ENCODE assay signal across 19 cellular contexts in the genomic region with DNA sequence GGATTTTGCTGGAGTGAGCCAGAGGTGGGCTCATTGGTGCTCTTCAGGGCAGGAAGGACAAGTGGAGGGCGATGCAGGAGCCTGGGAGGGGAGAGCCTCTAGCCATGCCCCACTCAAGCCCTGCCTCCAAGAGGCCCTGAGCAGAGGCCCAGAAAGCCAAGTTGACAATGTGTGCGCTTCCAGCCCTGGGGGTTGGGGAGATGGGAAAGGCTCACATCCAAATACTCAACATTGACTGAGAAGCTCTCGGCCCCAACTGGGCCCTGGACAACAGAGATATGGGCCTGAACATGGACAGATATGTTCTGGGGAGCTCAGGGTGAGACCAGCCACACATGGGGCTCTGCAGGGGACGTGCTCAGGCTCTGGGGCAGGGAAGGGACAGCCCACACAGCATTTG. TPM values are rescaled to one million over a fixed set of nuclear protein-coding genes. Genes with fewer than 3 reads are reported as not detected.
DNase-seq lines count a peak whose midpoint lies in the region; ATAC-seq and TF ChIP-seq lines count a peak whose summit lies in the region.
"Had no signal": no experiment of that assay in that cellular context is flagged by ENCODE, and none has a peak within 500 bp of the region (broad histone marks: within the 10 kb centered on the region; RNA-seq: fewer than 3 reads in every experiment).

No MANE protein-coding gene starts in this region.

- no peaks in the 10 kb centered on the region for H3K27me3 Mint-ChIP-seq in H9 (ENCODE audit: low read depth)
- H3K27me3 Mint-ChIP-seq in type B pancreatic cell, result no peaks in the 10 kb centered on the region

- no CpG with 5 or more reads among the region's 4 CpGs for WGBS in H9 (ENCODE audit: extremely low coverage, insufficient read length, low lambda C conversion rate)

- H4K91ac ChIP-seq in H9 (ENCODE audit: insufficient read length, low read depth, low read length), result no peak overlapping the region

- H3K36me3 Mint-ChIP-seq in H9 (ENCODE audit: insufficient read depth in 1 of 3, low read depth in 3 of 3) (no peaks in the 10 kb centered on the region), type B pancreatic cell (no peaks in the 10 kb centered on the region)
- H3K36me3 Mint-ChIP-seq: CD8-positive, alpha-beta T cell; IgD-negative memory B cell had no signal

- H2BK12ac ChIP-seq in H9 (ENCODE audit: insufficient read length, low read depth, low read length), result no peak overlapping the region

- H3K4ac ChIP-seq in H9 (ENCODE audit: low read depth, low read length), result no peak overlapping the region

- no peaks in the 10 kb centered on the region for H3K36me3 ChIP-seq in RWPE2 (ENCODE audit: low read depth)
- H3K36me3 ChIP-seq: BLaER1 treated with 17β-estradiol and CSF1 and Interleukin-3, amounts not matched to agents 10 nM and 100 nM had no signal

- peaks cover 9 to 18% of the 10 kb centered on the region in 2 experiments for H3K4me1 Mint-ChIP-seq in H9
- H3K4me1 Mint-ChIP-seq in type B pancreatic cell (ENCODE audit: unreplicated experiment), result no peaks in the 10 kb centered on the region

- H3K4me3 ChIP-seq in RWPE2 (ENCODE audit: severe bottlenecking), result no peak overlapping the region
- H3K4me3 ChIP-seq: BLaER1 treated with 17β-estradiol and CSF1 and Interleukin-3, amounts not matched to agents 10 nM and 100 nM had no signal

- no peak overlapping the region for H2BK5ac ChIP-seq in H9 (ENCODE audit: insufficient read length, low read length)

- no peak overlapping the region for H2BK120ac ChIP-seq in H9 (ENCODE audit: low read depth, low read length, poor library complexity, severe bottlenecking)

- no peak overlapping the region for H4K5ac ChIP-seq in H9 (ENCODE audit: insufficient read length, low read depth, low read length)

- H2AK5ac ChIP-seq in H9 (ENCODE audit: insufficient read length, low read length), result no peak overlapping the region

- H3K9ac ChIP-seq in H9 (ENCODE audit: extremely low read depth, insufficient read length, low read length), result no peak overlapping the region
- H3K9ac ChIP-seq: BLaER1 treated with 17β-estradiol and CSF1 and Interleukin-3, amounts not matched to agents 10 nM and 100 nM had no signal

- H3K18ac ChIP-seq in H9 (ENCODE audit: insufficient read length, low read depth, low read length), result no peak overlapping the region

- H3T11ph ChIP-seq in H9 (ENCODE audit: low read length), result no peak overlapping the region

- H3K23me2 ChIP-seq in H9 (ENCODE audit: insufficient read length, low read depth, low read length, poor library complexity, severe bottlenecking), result no peaks in the 10 kb centered on the region

- no peak overlapping the region for H2AFZ ChIP-seq in H9 (ENCODE audit: low read length)

- H3K4me3 Mint-ChIP-seq in H9 (no peak overlapping the region), type B pancreatic cell (no peak overlapping the region)
- H3K4me3 Mint-ChIP-seq: B cell; CD8-positive, alpha-beta T cell; HFFc6; IgD-negative memory B cell had no signal

- H2BK20ac ChIP-seq in H9 (ENCODE audit: low read depth, low read length, poor library complexity, severe bottlenecking), result no peak overlapping the region

- no peak overlapping the region for H4K8ac ChIP-seq in H9 (replicated peaks; ENCODE audit: insufficient read length, low read depth, low read length)

- peak; percentile 10 for DNase-seq in H9
- peak; percentile 15 for DNase-seq in RWPE2 (ENCODE audit: low spot score)
- peak; percentile 11 for DNase-seq in left lobe of liver (ENCODE audit: low spot score)
- DNase-seq in type B pancreatic cell (ENCODE audit: extremely low spot score, unreplicated experiment), result peak; percentile 43
- DNase-seq in NCI-H226, result no peak
- DNase-seq: Calu3; CD8-positive, alpha-beta T cell; DMS79 treated with DMSO at 0.1 percent for 48 hours; GF-D8; HCEC 1CT; HFFc6 had no signal

- H3K79me2 ChIP-seq in H9 (ENCODE audit: insufficient read depth, low read length), result no peaks in the 10 kb centered on the region

- no peaks in the 10 kb centered on the region for H3K27me3 ChIP-seq in H9 (ENCODE audit: insufficient read depth, low read length)
- H3K27me3 ChIP-seq in RWPE2 (ENCODE audit: insufficient read depth, poor library complexity, severe bottlenecking), result no peaks in the 10 kb centered on the region

- H3K14ac ChIP-seq in H9 (ENCODE audit: insufficient read depth, low read length), result no peak overlapping the region

- H3K27ac ChIP-seq in H9 (ENCODE audit: insufficient read length, low read depth, low read length) (no peak overlapping the region), RWPE2 (ENCODE audit: poor library complexity, severe bottlenecking) (no peak overlapping the region)
- H3K27ac ChIP-seq: BLaER1 treated with 17β-estradiol and CSF1 and Interleukin-3, amounts not matched to agents 10 nM and 100 nM had no signal

- H3K9me3 Mint-ChIP-seq in H9 (peaks cover 0 to 2% of the 10 kb centered on the region in 2 experiments; a peak in 1 of 5 replicates), type B pancreatic cell (no peaks in the 10 kb centered on the region)
- H3K9me3 Mint-ChIP-seq: CD8-positive, alpha-beta T cell; HFFc6; IgD-negative memory B cell had no signal

- no peak overlapping the region for H3K56ac ChIP-seq in H9 (ENCODE audit: insufficient read length, low read depth, low read length)

- no peak overlapping the region for H2BK15ac ChIP-seq in H9 (ENCODE audit: low read depth, low read length)

- H3K4me1 ChIP-seq in H9 (ENCODE audit: insufficient read depth, low read length) (0 out of 2 replicates have a peak, but pooled peaks cover 1% of the 10 kb centered on the region), RWPE2 (ENCODE audit: insufficient read depth, poor library complexity, severe bottlenecking) (no peaks in the 10 kb centered on the region)

- no peak overlapping the region for H3K4me2 ChIP-seq in H9 (ENCODE audit: insufficient read depth, insufficient read length, low read length)
- H3K4me2 ChIP-seq: BLaER1 treated with 17β-estradiol and CSF1 and Interleukin-3, amounts not matched to agents 10 nM and 100 nM had no signal

- no peaks in the 10 kb centered on the region for H4K20me1 ChIP-seq in H9 (ENCODE audit: control insufficient read depth, insufficient read depth, insufficient read length)

- no peaks in the 10 kb centered on the region for H3K9me3 ChIP-seq in H9 (ENCODE audit: control insufficient read depth, low read depth, low read length)
- no peaks in the 10 kb centered on the region for H3K9me3 ChIP-seq in RWPE2 (ENCODE audit: severe bottlenecking)
- H3K9me3 ChIP-seq: BLaER1 treated with 17β-estradiol and CSF1 and Interleukin-3, amounts not matched to agents 10 nM and 100 nM had no signal

- H3K23ac ChIP-seq in H9 (ENCODE audit: insufficient read length, low read depth, low read length), result no peak overlapping the region

- H3K27ac Mint-ChIP-seq in H9 (no peak overlapping the region; a peak in 1 of 7 replicates), type B pancreatic cell (no peak overlapping the region)
- H3K27ac Mint-ChIP-seq: B cell; CD8-positive, alpha-beta T cell; HFFc6; IgD-negative memory B cell had no signal

- H3K79me1 ChIP-seq in H9 (ENCODE audit: insufficient read depth, low read depth, low read length, poor library complexity, severe bottlenecking), result no peaks in the 10 kb centered on the region

- no peak for ATAC-seq in RWPE2 (ENCODE audit: low read depth)
- ATAC-seq in left lobe of liver, result no peak
- ATAC-seq in HG03280 (IDR thresholded peaks at IDR 0.05; ENCODE audit: unreplicated experiment), result no peak
- ATAC-seq in HG03159 (IDR thresholded peaks at IDR 0.05; ENCODE audit: unreplicated experiment), result no peak
- ATAC-seq: CD8-positive, alpha-beta T cell; HepG2 had no signal

- TF ChIP-seq CTCF in H9 (conservative IDR thresholded peaks at IDR 0.05) (no peak), RWPE2 (IDR thresholded peaks at IDR 0.05; ENCODE audit: poor library complexity, severe bottlenecking) (no peak), type B pancreatic cell (conservative IDR thresholded peaks at IDR 0.05) (no peak)

RNA-seq across cellular contexts. Expression of a gene that starts 39.0 kb away (rescaled TPM):
- total RNA-seq in H9 (2021) (0.44 and 0.48 TPM in 2 replicates), left lobe of liver (not detected), type B pancreatic cell (ENCODE audit: low replicate concordance) (0.80 and 1.1 TPM in 2 replicates)
- total RNA-seq: A172; B cell; CD8-positive, alpha-beta T cell; H4; HFFc6 had no signal
